9 cellular contexts compared by ENCODE assay signal in the genomic region with DNA sequence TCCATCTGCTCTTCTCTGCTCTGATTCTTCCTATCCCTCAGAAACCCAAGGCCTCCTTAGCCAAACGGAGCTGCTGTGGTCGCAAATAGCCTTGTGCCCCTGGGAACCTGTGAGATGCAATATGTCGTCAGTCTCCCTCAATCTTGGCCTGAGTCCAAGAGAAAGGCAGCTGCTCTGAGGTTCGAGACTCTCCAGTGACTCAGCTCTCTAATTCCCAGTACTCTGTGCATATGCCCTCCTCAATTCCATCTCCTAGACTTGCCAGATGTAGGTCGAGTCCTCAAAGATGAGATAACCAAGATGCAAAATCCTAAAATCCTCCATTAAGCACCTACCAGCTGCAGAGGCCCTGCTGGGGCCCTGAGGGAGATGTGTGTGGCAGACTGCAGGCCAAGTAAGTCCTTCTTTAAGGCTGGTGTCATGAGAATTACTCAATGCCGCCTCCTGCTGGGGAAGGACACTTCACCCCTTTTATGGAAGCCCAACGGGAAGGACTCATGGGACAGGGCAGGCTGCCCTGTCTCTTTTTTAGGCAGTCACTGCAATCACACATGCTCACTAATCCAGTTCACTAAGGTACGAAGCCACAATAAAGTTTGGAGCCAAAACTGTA. TPM values are rescaled to one million over a fixed set of nuclear protein-coding genes. Genes with fewer than 3 reads are reported as not detected.
DNase-seq lines count a peak whose midpoint lies in the region; ATAC-seq, FAIRE-seq and TF ChIP-seq lines count a peak whose summit lies in the region.
"Had no signal": no experiment of that assay in that cellular context is flagged by ENCODE, and none has a peak within 500 bp of the region (broad histone marks: within the 10 kb centered on the region; RNA-seq: fewer than 3 reads in every experiment).

No MANE protein-coding gene starts in this region.

- FAIRE-seq in A549 (lab: Jason Lieb, UNC), result no peak

- CTCF ChIA-PET in A549 (lab: Yijun Ruan, JAX), result interaction anchor here (0.6 to 7.5 kb wide), 10 partner anchors 13 to 255 kb away, joined by 3 to 68 read pairs (median 5); a partner anchor contains a TSS

- POLR2A ChIA-PET in A549 (lab: Yijun Ruan, JAX), result no interaction called here

- H3K27me3 ChIP-seq in Peyer's patch (no peaks in the 10 kb centered on the region), left lung (no peaks in the 10 kb centered on the region)

- TF ChIP-seq EP300 in A549 (IDR thresholded peaks at IDR 0.05), result no peak

- in situ Hi-C loops in astrocyte of the cerebellum (cut with HindIII; ENCODE audit: low sequenced_read_pairs), result no loop called here

- TF ChIP-seq RAD21 in A549 (conservative IDR thresholded peaks at IDR 0.05 in 1 of 2, IDR thresholded peaks at IDR 0.05 in 1 of 2), result 0 out of 5 replicates have a peak, but pooled peaks of 1 of the 2 experiments have one; percentile 9

- 0 out of 3 replicates have a peak, but pooled peaks have one; percentile 34 for TF ChIP-seq CTCF in A549 (IDR thresholded peaks at IDR 0.05)
- peak; percentile 66; the same call in 1 of the 2 replicates for TF ChIP-seq CTCF in GM12875 (IDR thresholded peaks at IDR 0.05; ENCODE audit: borderline replicate concordance, insufficient read depth, low read depth, low read length)
- TF ChIP-seq CTCF in Peyer's patch (IDR thresholded peaks at IDR 0.05), result peak in 4 of 6 experiments; percentile 18 to 42 (median 33)
- TF ChIP-seq CTCF in astrocyte of the cerebellum (IDR thresholded peaks at IDR 0.05; ENCODE audit: low read depth, low read length, missing control alignments), result peak; percentile 9
- peak in 1 of 2 donors; percentile 34 for TF ChIP-seq CTCF in left lung (IDR thresholded peaks at IDR 0.05)

- H3K36me3 ChIP-seq in Peyer's patch (no peaks in the 10 kb centered on the region), left lung (no peaks in the 10 kb centered on the region)

- H3K27ac ChIP-seq in A549, result no peak overlapping the region
- H3K27ac ChIP-seq in Peyer's patch, result no peak overlapping the region
- no peak overlapping the region for H3K27ac ChIP-seq in left lung

- H3K4me2 ChIP-seq in A549, result no peak overlapping the region

- intact Hi-C loops in left lung (cut with DNase I), result no loop called here

- ATAC-seq in A549, result peak in 1 of 2 experiments; percentile 64; a peak in 3 of 6 replicates
- peak; percentile 33 for ATAC-seq in left lung
- ATAC-seq in HG03159 (IDR thresholded peaks at IDR 0.05; ENCODE audit: unreplicated experiment), result no peak
- ATAC-seq in HG02610 (IDR thresholded peaks at IDR 0.05; ENCODE audit: unreplicated experiment), result no peak

- H3K9me3 ChIP-seq in A549 (no peaks in the 10 kb centered on the region), Peyer's patch (no peaks in the 10 kb centered on the region), left lung (no peaks in the 10 kb centered on the region)

- TF ChIP-seq POLR2A in A549 (IDR thresholded peaks at IDR 0.05; ENCODE audit: low read length) (no peak), Peyer's patch (IDR thresholded peaks at IDR 0.05) (no peak)

- WGBS in A549 (ENCODE audit: missing lambda C conversion rate), result 42% methylated on average over 8 of the region's 8 CpGs

- H3K4me1 ChIP-seq in A549 (peaks cover 6% of the 10 kb centered on the region; the same call in 1 of the 3 replicates), Peyer's patch (peaks cover 0 to 11% (median 0%) of the 10 kb centered on the region in 4 donors), left lung (peaks cover 7 to 17% of the 10 kb centered on the region in 2 donors)

- H3K4me3 ChIP-seq in A549 (no peak overlapping the region), GM12875 (ENCODE audit: low read depth, low read length) (no peak overlapping the region), Peyer's patch (no peak overlapping the region), astrocyte of the cerebellum (ENCODE audit: low read depth, low read length) (no peak overlapping the region), left lung (no peak overlapping the region)

- DNase-seq in A549 (ENCODE audit: low read depth in 1 of 2, low spot score in 1 of 2) (peak in 1 of 2 experiments; percentile 67), Peyer's patch (peak in 2 of 3 donors; percentile 25 to 70), astrocyte of the cerebellum (ENCODE audit: low read depth) (no peak), left lung (no peak), GM19240 (ENCODE audit: insufficient read length, low spot score) (no peak)

TF ChIP-seq in A549, 52 proteins besides CTCF, POLR2A, EP300 and RAD21:
- TF ChIP-seq HDAC2 (IDR thresholded peaks at IDR 0.05), result no peak
- TF ChIP-seq BHLHE40 (IDR thresholded peaks at IDR 0.05; ENCODE audit: low read depth, low read length), result no peak
- no peak for TF ChIP-seq RARB (CRISPR knock-in tag; IDR thresholded peaks at IDR 0.05)
- TF ChIP-seq NFE2L2 (conservative IDR thresholded peaks at IDR 0.05; ENCODE audit: low read length), result no peak
- no peak for TF ChIP-seq JUN (IDR thresholded peaks at IDR 0.05)
- TF ChIP-seq, protein P1, sequence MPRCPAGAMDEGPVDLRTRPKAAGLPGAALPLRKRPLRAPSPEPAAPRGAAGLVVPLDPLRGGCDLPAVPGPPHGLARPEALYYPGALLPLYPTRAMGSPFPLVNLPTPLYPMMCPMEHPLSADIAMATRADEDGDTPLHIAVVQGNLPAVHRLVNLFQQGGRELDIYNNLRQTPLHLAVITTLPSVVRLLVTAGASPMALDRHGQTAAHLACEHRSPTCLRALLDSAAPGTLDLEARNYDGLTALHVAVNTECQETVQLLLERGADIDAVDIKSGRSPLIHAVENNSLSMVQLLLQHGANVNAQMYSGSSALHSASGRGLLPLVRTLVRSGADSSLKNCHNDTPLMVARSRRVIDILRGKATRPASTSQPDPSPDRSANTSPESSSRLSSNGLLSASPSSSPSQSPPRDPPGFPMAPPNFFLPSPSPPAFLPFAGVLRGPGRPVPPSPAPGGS (IDR thresholded peaks at IDR 0.05), result no peak
- no peak for TF ChIP-seq RCOR1 (IDR thresholded peaks at IDR 0.05; ENCODE audit: low read depth, low read length)
- TF ChIP-seq HOXA7 (CRISPR knock-in tag; IDR thresholded peaks at IDR 0.05), result no peak
- no peak for TF ChIP-seq FOSL2 (IDR thresholded peaks at IDR 0.05)
- no peak for TF ChIP-seq FOSL2 (CRISPR knock-in tag; IDR thresholded peaks at IDR 0.05)
- TF ChIP-seq GATA3 (IDR thresholded peaks at IDR 0.05; ENCODE audit: borderline replicate concordance), result no peak
- no peak for TF ChIP-seq ESRRA (IDR thresholded peaks at IDR 0.05; ENCODE audit: borderline replicate concordance, low read length)

RNA-seq across cellular contexts. Expression of a gene that starts 28.5 kb away (rescaled TPM):
- polyA plus RNA-seq in A549 (2011; rRNA removed), result not detected in 2 replicates
- polyA plus RNA-seq in A549 (2012; cell fraction: cytosol; rRNA removed), result not detected in 2 replicates
- not detected in 2 replicates for polyA plus RNA-seq in A549 (2012; cell fraction: nucleus; rRNA removed)
- polyA plus RNA-seq in A549 (2017; fragmentation: RNase III; extraction: RNeasy Plus Mini Kit Qiagen cat#74134 plus additional on column Dnase treatment), result not detected in 3 replicates
- not detected in 2 replicates for polyA minus RNA-seq in A549 (2011; rRNA and poly(A)+ RNA removed)
- not detected for total RNA-seq in Peyer's patch
- not detected for total RNA-seq in left lung
- total RNA-seq: subcutaneous adipose tissue had no signal

RNA-seq across cellular contexts. Expression of a gene that starts 30.8 kb away (rescaled TPM):
- polyA plus RNA-seq in A549 (2011; rRNA removed), result 2.3 and 5.8 TPM in 2 replicates
- 2.2 and 3.1 TPM in 2 replicates for polyA plus RNA-seq in A549 (2012; cell fraction: cytosol; rRNA removed)
- polyA plus RNA-seq in A549 (2012; cell fraction: nucleus; rRNA removed), result 6.1 and 8.7 TPM in 2 replicates
- 3.0 to 4.3 TPM (median 4.3 TPM) in 3 replicates for polyA plus RNA-seq in A549 (2017; fragmentation: RNase III; extraction: RNeasy Plus Mini Kit Qiagen cat#74134 plus additional on column Dnase treatment)
- 6.4 and 7.4 TPM in 2 replicates for polyA minus RNA-seq in A549 (2011; rRNA and poly(A)+ RNA removed)
- 10 to 100 TPM in 2 of 4 donors, 1 to 10 TPM in 1, not detected in 1; 6.5 to 26.5 (median 22.0) TPM for total RNA-seq in Peyer's patch
- total RNA-seq in left lung, result 10 to 100 TPM in 1 of 2 donors, 1 to 10 TPM in 1; 3.5 to 11.7 TPM

RNA-seq across cellular contexts. Expression of a gene that starts 36.4 kb away (rescaled TPM):
- polyA plus RNA-seq in A549 (2011; rRNA removed) (not detected in 2 replicates), A549 (2017; fragmentation: RNase III; extraction: RNeasy Plus Mini Kit Qiagen cat#74134 plus additional on column Dnase treatment) (not detected in 3 replicates)
- polyA plus RNA-seq in A549 (2012; cell fraction: cytosol; rRNA removed), result not detected in 2 replicates
- polyA plus RNA-seq in A549 (2012; cell fraction: nucleus; rRNA removed), result not detected in 2 replicates
- polyA minus RNA-seq in A549 (2011; rRNA and poly(A)+ RNA removed), result not detected in 2 replicates
- total RNA-seq in Peyer's patch (under 1 TPM in 1 of 4 donors, not detected in 3; 0.54 TPM), left lung (under 1 TPM; 0.13 to 0.61 TPM)
- total RNA-seq: subcutaneous adipose tissue had no signal

RNA-seq across cellular contexts. Expression of a gene that starts 55.0 kb away (rescaled TPM):
- polyA plus RNA-seq in A549 (2011; rRNA removed), result not detected in 2 replicates
- polyA plus RNA-seq in A549 (2012; cell fraction: cytosol; rRNA removed), result not detected in 2 replicates
- 0.05 TPM in 1 of 2 replicates, not detected in the other for polyA plus RNA-seq in A549 (2012; cell fraction: nucleus; rRNA removed)
- 0.08 TPM in 1 of 3 replicates, not detected in the others for polyA plus RNA-seq in A549 (2017; fragmentation: RNase III; extraction: RNeasy Plus Mini Kit Qiagen cat#74134 plus additional on column Dnase treatment)
- not detected in 2 replicates for polyA minus RNA-seq in A549 (2011; rRNA and poly(A)+ RNA removed)
- not detected for total RNA-seq in Peyer's patch
- total RNA-seq in left lung, result not detected
- total RNA-seq: subcutaneous adipose tissue had no signal

Comparison
In these comparisons a context has a peak if more than half of its experiments do, and no peak if none do; other contexts are left out.
1. DNase-seq: peak in Peyer's patch (2 of 3); none in astrocyte of the cerebellum (single experiment), left lung (0 of 2) and GM19240 (single experiment).